ENCODE assay signal across 18 cellular contexts in the genomic region with DNA sequence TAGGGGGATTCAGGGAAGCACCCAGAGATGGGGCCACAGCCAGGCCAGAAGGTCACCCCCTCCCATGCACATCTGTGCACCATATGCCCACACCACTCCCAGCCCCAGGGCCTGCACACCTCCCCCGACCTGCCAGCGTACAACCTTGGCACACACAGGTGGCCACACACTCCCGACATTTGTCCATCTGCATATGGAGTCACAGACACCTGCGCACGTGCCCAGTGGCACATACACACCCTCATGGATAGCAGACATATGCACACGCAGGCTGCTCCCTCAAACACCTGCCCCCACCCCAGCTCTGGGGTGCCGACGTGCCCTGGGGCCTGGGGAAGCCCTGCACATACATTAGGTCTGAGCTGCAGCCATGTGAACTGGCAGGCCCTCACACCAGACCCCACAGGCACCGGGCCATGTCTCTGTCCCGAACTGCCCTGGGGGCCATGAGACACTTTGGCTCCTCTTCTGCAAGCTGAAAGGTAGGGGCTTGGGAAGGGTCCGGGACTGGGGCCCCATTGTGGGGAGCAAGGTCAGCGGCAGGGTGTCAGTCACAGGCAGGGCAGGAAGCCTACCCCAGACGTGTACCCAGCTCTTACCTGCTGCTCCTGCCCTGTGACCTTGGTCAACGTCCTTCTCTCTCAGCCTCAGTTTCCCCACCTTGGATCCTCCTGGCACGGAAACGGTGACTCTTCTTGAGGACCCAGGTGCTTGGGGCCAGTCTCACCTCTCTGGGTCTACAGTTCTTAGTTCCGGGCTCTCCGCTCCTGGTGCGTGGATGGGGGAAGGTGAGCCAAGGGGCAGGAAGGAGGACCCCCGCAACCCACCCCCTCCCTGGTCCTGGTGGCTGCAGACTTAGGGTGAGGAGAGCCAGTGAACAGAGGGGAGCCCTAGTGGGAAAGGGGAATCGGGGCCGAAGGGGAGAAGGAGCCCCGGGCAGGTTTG. TPM values are rescaled to one million over a fixed set of nuclear protein-coding genes. Genes with fewer than 3 reads are reported as not detected.
A peak's percentile ranks its signal among the peaks of the same experiment; 100 is the strongest.
DNase-seq lines count a peak whose midpoint lies in the region; ATAC-seq, FAIRE-seq and TF ChIP-seq lines count a peak whose summit lies in the region.
"Had no signal": no experiment of that assay in that cellular context is flagged by ENCODE, and none has a peak within 500 bp of the region (broad histone marks: within the 10 kb centered on the region; RNA-seq: fewer than 3 reads in every experiment).

No MANE protein-coding gene starts in this region.

- no peak overlapping the region for H2AK5ac ChIP-seq in mesendoderm (ENCODE audit: low read length)

- H3K79me1 ChIP-seq in mesendoderm (ENCODE audit: low read length): no peaks in the 10 kb centered on the region

- H3K27me3 ChIP-seq in right cardiac atrium (ENCODE audit: control insufficient read depth, insufficient read depth): no peaks in the 10 kb centered on the region
- peaks cover 22% of the 10 kb centered on the region for H3K27me3 ChIP-seq in mesendoderm (ENCODE audit: insufficient read depth, low read length, poor library complexity)
- H3K27me3 ChIP-seq: MG63 had no signal

- H3K18ac ChIP-seq in mesendoderm (ENCODE audit: low read length): no peak overlapping the region

- H3K4ac ChIP-seq in mesendoderm (ENCODE audit: low read depth, low read length): no peak overlapping the region

- H3K9ac ChIP-seq in mesendoderm (ENCODE audit: low read length): no peak overlapping the region

- H3K36me3 Mint-ChIP-seq in activated T-helper 17 cell treated with anti-CD3 and anti-CD28 coated beads, Interleukin-2, amount 50 U/mL, for 72 hours (ENCODE audit: low read depth): no peaks in the 10 kb centered on the region
- H3K36me3 Mint-ChIP-seq in chondrocyte (ENCODE audit: low read depth): no peaks in the 10 kb centered on the region
- H3K36me3 Mint-ChIP-seq: activated naive CD4-positive, alpha-beta T cell treated with anti-CD3 and anti-CD28 coated beads, Interleukin-2, amount 50 U/mL, for 72 hours had no signal

- no peak overlapping the region for H3K27ac ChIP-seq in right cardiac atrium (ENCODE audit: low read length)
- no peak overlapping the region for H3K27ac ChIP-seq in mesendoderm (ENCODE audit: low read depth, low read length)
- H3K27ac ChIP-seq: Peyer's patch had no signal

- intact Hi-C loops in right cardiac atrium (cut with DNase I): no loop called here
- intact Hi-C loops in Right ventricle myocardium superior (cut with DNase I): no loop called here

- H2BK5ac ChIP-seq in mesendoderm (ENCODE audit: low read length): no peak overlapping the region

- H3K4me3 ChIP-seq in right cardiac atrium (ENCODE audit: low read length): peak overlapping the region; percentile 36
- no peak overlapping the region for H3K4me3 ChIP-seq in mesendoderm (ENCODE audit: low read length)
- H3K4me3 ChIP-seq: MG63 had no signal

- no peak overlapping the region for H4K5ac ChIP-seq in mesendoderm (ENCODE audit: low read length)

- no peaks in the 10 kb centered on the region for H3K9me3 Mint-ChIP-seq in activated T-helper 17 cell treated with anti-CD3 and anti-CD28 coated beads, Interleukin-2, amount 50 U/mL, for 72 hours
- peaks cover 2% of the 10 kb centered on the region for H3K9me3 Mint-ChIP-seq in chondrocyte (ENCODE audit: low read depth)
- H3K9me3 Mint-ChIP-seq: activated naive CD4-positive, alpha-beta T cell treated with anti-CD3 and anti-CD28 coated beads, Interleukin-2, amount 50 U/mL, for 72 hours had no signal

- peak; percentile 17 for FAIRE-seq in urothelium cell line (lab: Jason Lieb, UNC)

- no peaks in the 10 kb centered on the region for H3K36me3 ChIP-seq in mesendoderm (ENCODE audit: control insufficient read depth, insufficient read depth, low read length)
- H3K36me3 ChIP-seq: MG63, Peyer's patch had no signal

- H3K23ac ChIP-seq in mesendoderm (ENCODE audit: low read length): peak overlapping the region; percentile 80

- no peaks in the 10 kb centered on the region for H3K9me3 ChIP-seq in right cardiac atrium (ENCODE audit: control insufficient read depth, low read length)
- H3K9me3 ChIP-seq: MG63, Peyer's patch had no signal

- H2BK15ac ChIP-seq in mesendoderm (replicated peaks; ENCODE audit: low read depth): no peak overlapping the region

- no peak overlapping the region for H3K27ac Mint-ChIP-seq in activated T-helper 17 cell treated with anti-CD3 and anti-CD28 coated beads, Interleukin-2, amount 50 U/mL, for 72 hours
- H3K27ac Mint-ChIP-seq in chondrocyte (ENCODE audit: unreplicated experiment): no peak overlapping the region

- H3K4me2 ChIP-seq in mesendoderm (ENCODE audit: low read length): no peak overlapping the region

- DNase-seq in right cardiac atrium: no peak
- no peak for DNase-seq in Right ventricle myocardium superior
- DNase-seq in mesendoderm: no peak
- no peak for DNase-seq in urothelium cell line (ENCODE audit: low spot score)
- no peak for DNase-seq in chondrocyte (ENCODE audit: low spot score)
- no peak for DNase-seq in NCI-H2029 treated with DMSO at 0.1 percent for 48 hours (lab: John Stamatoyannopoulos, UW)
- DNase-seq in NCI-H510A (lab: John Stamatoyannopoulos, UW): no peak
- DNase-seq: DMS79 treated with DMSO at 0.1 percent for 48 hours, MG63, NCI-H2029, NCI-H774, Peyer's patch, SW 1271 had no signal

- H3K4me1 ChIP-seq in right cardiac atrium (ENCODE audit: control insufficient read depth, insufficient read depth, low read length) (no peaks in the 10 kb centered on the region), mesendoderm (ENCODE audit: control insufficient read depth, low read depth, low read length) (no peaks in the 10 kb centered on the region)

- peak overlapping the region; percentile 9 for H3K4me3 Mint-ChIP-seq in activated T-helper 17 cell treated with anti-CD3 and anti-CD28 coated beads, Interleukin-2, amount 50 U/mL, for 72 hours
- no peak overlapping the region for H3K4me3 Mint-ChIP-seq in chondrocyte (ENCODE audit: unreplicated experiment)

- TF ChIP-seq CTCF in chondrocyte (IDR thresholded peaks at IDR 0.05): no peak

- ATAC-seq in right cardiac atrium (no peak), Right ventricle myocardium superior (ENCODE audit: poor library complexity) (no peak)
- no peak for ATAC-seq in activated T-helper 17 cell treated with anti-CD3 and anti-CD28 coated beads, Interleukin-2, amount 50 U/mL, for 72 hours (replicated peaks)

- no peak overlapping the region for H3K56ac ChIP-seq in mesendoderm (ENCODE audit: low read length)

- 46% methylated on average over 23 of the region's 23 CpGs for WGBS in right cardiac atrium
- WGBS in mesendoderm (ENCODE audit: extremely low coverage, insufficient coverage, low lambda C conversion rate): no CpG with 5 or more reads among the region's 23 CpGs

- no peaks in the 10 kb centered on the region for H3K4me1 Mint-ChIP-seq in activated T-helper 17 cell treated with anti-CD3 and anti-CD28 coated beads, Interleukin-2, amount 50 U/mL, for 72 hours
- no peaks in the 10 kb centered on the region for H3K4me1 Mint-ChIP-seq in chondrocyte (ENCODE audit: low read depth)

- no peaks in the 10 kb centered on the region for H3K79me2 ChIP-seq in mesendoderm (ENCODE audit: control insufficient read depth, insufficient read depth, low read length)

- no peak overlapping the region for H4K8ac ChIP-seq in mesendoderm (ENCODE audit: low read depth, low read length)

- peaks cover 32% of the 10 kb centered on the region for H3K27me3 Mint-ChIP-seq in activated T-helper 17 cell treated with anti-CD3 and anti-CD28 coated beads, Interleukin-2, amount 50 U/mL, for 72 hours
- H3K27me3 Mint-ChIP-seq in chondrocyte (ENCODE audit: low read depth): peaks cover 40% of the 10 kb centered on the region

- no peak overlapping the region for H2BK120ac ChIP-seq in mesendoderm (ENCODE audit: low read depth, low read length)

RNA-seq across cellular contexts. Expression of gene CABP7, which starts 0.6 kb away (rescaled TPM):
- not detected for total RNA-seq in right cardiac atrium
- polyA plus RNA-seq in right cardiac atrium: 0.02 TPM
- not detected for total RNA-seq in Right ventricle myocardium superior
- total RNA-seq in activated T-helper 17 cell treated with anti-CD3 and anti-CD28 coated beads, Interleukin-2, amount 50 U/mL, for 72 hours: under 1 TPM in 1 of 2 donors, not detected in 1; 0.09 TPM
- polyA plus RNA-seq in mesendoderm (2013, experiment 1 of 2): 0.03 TPM
- 0.01 TPM for polyA plus RNA-seq in mesendoderm (2013, experiment 2 of 2)
- total RNA-seq in chondrocyte: not detected in 3 replicates
- total RNA-seq: cardiac septum, liver, pulmonary artery endothelial cell had no signal

RNA-seq across cellular contexts. Expression of gene ZMAT5, which starts 47.6 kb away (rescaled TPM):
- total RNA-seq in right cardiac atrium (10 to 100 TPM; 21.2 to 28.6 (median 23.8) TPM), Right ventricle myocardium superior (20.3 TPM), chondrocyte (16.6 to 18.8 TPM (median 18.1 TPM) in 3 replicates)
- 34.0 TPM for polyA plus RNA-seq in right cardiac atrium
- total RNA-seq in activated T-helper 17 cell treated with anti-CD3 and anti-CD28 coated beads, Interleukin-2, amount 50 U/mL, for 72 hours: 10 to 100 TPM; 17.8 to 29.7 TPM
- polyA plus RNA-seq in mesendoderm (2013, experiment 1 of 2): 10.6 TPM
- polyA plus RNA-seq in mesendoderm (2013, experiment 2 of 2): 11.3 TPM

RNA-seq across cellular contexts. Expression of gene UQCR10, which starts 47.9 kb away (rescaled TPM):
- total RNA-seq in right cardiac atrium: 100 to 1,000 TPM; 216 to 307 (median 277) TPM
- polyA plus RNA-seq in right cardiac atrium: 768 TPM
- total RNA-seq in Right ventricle myocardium superior: 381 TPM
- 100 to 1,000 TPM in 1 of 2 donors, 10 to 100 TPM in 1; 62.8 to 106 TPM for total RNA-seq in activated T-helper 17 cell treated with anti-CD3 and anti-CD28 coated beads, Interleukin-2, amount 50 U/mL, for 72 hours
- 135 TPM for polyA plus RNA-seq in mesendoderm (2013, experiment 1 of 2)
- polyA plus RNA-seq in mesendoderm (2013, experiment 2 of 2): 136 TPM
- 59.2 to 73.2 TPM (median 63.5 TPM) in 3 replicates for total RNA-seq in chondrocyte
